Comparison of ENCODE assay signal across 17 cellular contexts in the genomic region with DNA sequence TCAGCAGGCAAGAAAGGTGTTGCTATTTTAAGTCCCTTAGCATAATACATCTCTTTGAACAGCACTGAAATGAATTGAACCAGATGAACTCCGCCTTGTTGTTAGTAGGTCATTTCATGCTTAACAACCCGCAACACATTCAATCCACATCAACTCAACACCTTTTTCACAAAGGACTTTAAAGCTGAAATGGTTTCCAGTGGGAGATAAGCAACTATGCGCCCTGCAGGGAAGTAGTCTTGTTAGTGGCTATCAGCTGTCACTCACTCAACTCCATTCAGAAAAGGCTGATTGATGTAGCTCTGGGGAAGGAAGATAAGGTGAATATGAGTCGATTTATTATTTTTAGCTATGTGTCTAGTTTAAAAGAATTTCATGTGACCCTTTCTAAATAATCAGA. TPM values are rescaled to one million over a fixed set of nuclear protein-coding genes. Genes with fewer than 3 reads are reported as not detected.
DNase-seq lines count a peak whose midpoint lies in the region; ATAC-seq, FAIRE-seq and TF ChIP-seq lines count a peak whose summit lies in the region.
"Had no signal": no experiment of that assay in that cellular context is flagged by ENCODE, and none has a peak within 500 bp of the region (broad histone marks: within the 10 kb centered on the region; RNA-seq: fewer than 3 reads in every experiment).

No MANE protein-coding gene starts in this region.

- intact Hi-C loops in GM12878 (cut with micrococcal nuclease; ENCODE audit: unreplicated experiment), result no loop called here
- intact Hi-C loops in left ventricle myocardium superior (cut with micrococcal nuclease), result loop anchor here (5.0 kb wide), 1 partner anchor 46 kb away; the partner anchor contains the start of gene ATP8A1

- peaks cover 8 to 26% of the 10 kb centered on the region in 2 experiments for H3K36me3 ChIP-seq in GM12878 (ENCODE audit: control insufficient read depth in 2 of 2, insufficient read depth in 2 of 2, low read length in 1 of 2)
- H3K36me3 ChIP-seq: HAP-1 had no signal

- no peak overlapping the region for H3K9ac ChIP-seq in GM12878 (ENCODE audit: control insufficient read depth, insufficient read depth, low read length)

- H3K79me2 ChIP-seq in GM12878 (ENCODE audit: control insufficient read depth, insufficient read depth, low read length), result peaks cover 1% of the 10 kb centered on the region

- SMC1A ChIA-PET in GM12878 (lab: Charles Lee; ENCODE audit: uncharacterized antibody, unreplicated experiment), result interaction anchor here (0.8 to 2.7 kb wide), 14 partner anchors 9 to 158 kb away, joined by 3 to 11 read pairs (median 5); no protein-coding TSS in a partner anchor

- DNase-seq in ELF-1 (ENCODE audit: low read depth, low spot score) (peak; percentile 45), HEK293T (ENCODE audit: extremely low spot score) (no peak), GM12878 (ENCODE audit: low read depth, low spot score) (no peak), left ventricle myocardium superior (no peak), SKM-1 treated with dmso at 0.1 percent for 144 hours (lab: John Stamatoyannopoulos, UW; ENCODE audit: unreplicated experiment) (no peak), middle frontal gyrus (ENCODE audit: extremely low spot score, low spot score) (no peak), anterior cingulate cortex (lab: John Stamatoyannopoulos, UW) (no peak)
- DNase-seq: Karpas-422, NCI-H1694 treated with DMSO at 0.1 percent for 48 hours, NCI-H446, NCI-H526, SHP77, SW 1271 had no signal

- no peak overlapping the region for H3K4me2 ChIP-seq in GM12878 (ENCODE audit: control insufficient read depth, insufficient read depth)
- H3K4me2 ChIP-seq: A549, GM23338 had no signal

- H3K4me3 ChIP-seq in GM12878, result no peak overlapping the region
- H3K4me3 ChIP-seq: A549, GM23338, HAP-1 had no signal

- in situ Hi-C loops in GM12878 (cut with MboI), result no loop called here

- no peaks in the 10 kb centered on the region for H3K27me3 ChIP-seq in GM12878 (replicated peaks in 1 of 2; ENCODE audit: control insufficient read depth in 2 of 2, insufficient read depth in 2 of 2, low read length in 1 of 2)

- no TSS peak for BruUV-seq in GM12878 (replicated peaks; lab: Mats Ljungman, UMichigan)

- no peak for TF ChIP-seq POLR2A in GM12878 (IDR thresholded peaks at IDR 0.05; ENCODE audit: low read depth, low read length)

- H3K4me1 ChIP-seq in GM12878 (ENCODE audit: control insufficient read depth, insufficient read depth, low read length), result no peaks in the 10 kb centered on the region; the same call in none of the 2 replicates
- H3K4me1 ChIP-seq: A549, HAP-1 had no signal

- FAIRE-seq in GM12878 (lab: Jason Lieb, UNC), result no peak
- FAIRE-seq: A549 had no signal

- POLR2A ChIA-PET in HEK293T (lab: Yijun Ruan, JAX) (no interaction called here), GM12878 (lab: Charles Lee) (interaction anchor here (1.1 kb wide), 1 partner anchor 11 kb away, joined by 3 read pairs; no protein-coding TSS in a partner anchor)

- no peak for TF ChIP-seq EP300 in GM12878 (IDR thresholded peaks at IDR 0.05; ENCODE audit: borderline replicate concordance in 1 of 2, control insufficient read depth in 1 of 2, low read depth in 2 of 2, low read length in 2 of 2)

- 86% methylated on average over 4 of the region's 4 CpGs for WGBS in GM12878 (ENCODE audit: insufficient coverage, insufficient replicate concordance, low lambda C conversion rate, missing lambda C conversion rate)

- no peak for TF ChIP-seq CTCF in GM12878 (IDR thresholded peaks at IDR 0.05 in 2 of 3, conservative IDR thresholded peaks at IDR 0.05 in 1 of 3; ENCODE audit: control insufficient read depth in 2 of 3, extremely low read depth in 1 of 3, insufficient read depth in 1 of 3, low read depth in 3 of 3, low read length in 3 of 3)

- TF ChIP-seq RAD21 in GM12878 (IDR thresholded peaks at IDR 0.05; ENCODE audit: insufficient read depth, low read depth, low read length), result no peak

- H3K9me3 ChIP-seq in GM12878 (replicated peaks; ENCODE audit: control insufficient read depth, insufficient read depth, low read length), result no peaks in the 10 kb centered on the region; the same call in 1 of the 3 replicates
- H3K9me3 ChIP-seq: A549, HAP-1 had no signal

- no peak for ATAC-seq in GM12878
- peak; percentile 88 for ATAC-seq in left ventricle myocardium superior
- no peak for ATAC-seq in HG02571 (IDR thresholded peaks at IDR 0.05; ENCODE audit: unreplicated experiment)
- ATAC-seq: A549, GM23338 had no signal

- no peak overlapping the region for H3K27ac ChIP-seq in GM12878 (ENCODE audit: control insufficient read depth, insufficient read depth)
- H3K27ac ChIP-seq: A549 had no signal

- no peaks in the 10 kb centered on the region for H4K20me1 ChIP-seq in GM12878 (ENCODE audit: control insufficient read depth, insufficient read depth)

- H2AFZ ChIP-seq in GM12878 (ENCODE audit: control insufficient read depth, low read depth, low read length), result no peak overlapping the region
- H2AFZ ChIP-seq: GM23338 had no signal

- RAD21 ChIA-PET in GM12878 (lab: Charles Lee; ENCODE audit: unreplicated experiment), result interaction anchor here (0.8 to 1.6 kb wide), 2 partner anchors 11 to 29 kb away, joined by 3 to 5 read pairs; no protein-coding TSS in a partner anchor

- CTCF ChIA-PET in HEK293T (lab: Yijun Ruan, JAX) (interaction anchor here (0.7 kb wide), 1 partner anchor 18 kb away, joined by 3 read pairs; no protein-coding TSS in a partner anchor), GM12878 (lab: Yijun Ruan, JAX) (interaction anchor here (0.6 to 2.0 kb wide), 4 partner anchors 21 to 744 kb away, joined by 3 to 7 read pairs (median 4); no protein-coding TSS in a partner anchor)

TF ChIP-seq in HEK293T, 16 proteins besides CTCF, POLR2A, EP300 and RAD21:
- no peak for TF ChIP-seq ARNT (IDR thresholded peaks at IDR 0.05)
- TF ChIP-seq, protein P1, sequence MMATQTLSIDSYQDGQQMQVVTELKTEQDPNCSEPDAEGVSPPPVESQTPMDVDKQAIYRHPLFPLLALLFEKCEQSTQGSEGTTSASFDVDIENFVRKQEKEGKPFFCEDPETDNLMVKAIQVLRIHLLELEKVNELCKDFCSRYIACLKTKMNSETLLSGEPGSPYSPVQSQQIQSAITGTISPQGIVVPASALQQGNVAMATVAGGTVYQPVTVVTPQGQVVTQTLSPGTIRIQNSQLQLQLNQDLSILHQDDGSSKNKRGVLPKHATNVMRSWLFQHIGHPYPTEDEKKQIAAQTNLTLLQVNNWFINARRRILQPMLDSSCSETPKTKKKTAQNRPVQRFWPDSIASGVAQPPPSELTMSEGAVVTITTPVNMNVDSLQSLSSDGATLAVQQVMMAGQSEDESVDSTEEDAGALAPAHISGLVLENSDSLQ (IDR thresholded peaks at IDR 0.05), result peak; percentile 22; the same call in 1 of the 2 replicates

TF ChIP-seq in GM12878, 131 proteins besides CTCF, POLR2A, EP300 and RAD21:
- TF ChIP-seq SMC3 (IDR thresholded peaks at IDR 0.05; ENCODE audit: borderline replicate concordance, low read length), result no peak
- TF ChIP-seq PAX5 (IDR thresholded peaks at IDR 0.05; ENCODE audit: borderline replicate concordance, low read depth, low read length), result no peak
- peak; percentile 35; the same call in 1 of the 2 replicates for TF ChIP-seq CBX5 (IDR thresholded peaks at IDR 0.05; ENCODE audit: low read depth)
- TF ChIP-seq, protein P1 (IDR thresholded peaks at IDR 0.05), result peak; percentile 47
TF ChIP-seq in GM12878: peak in this region for 2.

RNA-seq across cellular contexts. Expression of gene ATP8A1, which starts 46.0 kb away (rescaled TPM):
- 1,209 and 1,224 TPM in 2 replicates for total RNA-seq in GM12878 (2013; cell fraction: nucleolus; rRNA removed)
- total RNA-seq in GM12878 (2014; rRNA removed), result 55.2 and 73.8 TPM in 2 replicates
- total RNA-seq in GM12878 (2014; rRNA removed; fragmentation: Illumina TruSeq; extraction: Trizol), result 72.5 and 78.7 TPM in 2 replicates
- 50.4 and 50.6 TPM in 2 replicates for total RNA-seq in GM12878 (2021)
- 16.1 TPM for polyA plus RNA-seq in GM12878 (2011; ENCODE audit: low read depth)
- polyA plus RNA-seq in GM12878 (2011; rRNA removed), result 116 and 194 TPM in 2 replicates
- 27.1 and 34.0 TPM in 2 replicates for polyA plus RNA-seq in GM12878 (2011; cell fraction: cytosol; rRNA removed)
- 252 and 314 TPM in 2 replicates for polyA plus RNA-seq in GM12878 (2011; cell fraction: nucleus; rRNA removed)
- polyA plus RNA-seq in GM12878 (2012), result 22.0 and 41.8 TPM in 2 replicates
- polyA plus RNA-seq in GM12878 (2014; fragmentation: Illumina TruSeq; extraction: Trizol), result 43.3 and 60.0 TPM in 2 replicates
- 1 to 10 TPM; 9.0 to 9.5 TPM for polyA plus RNA-seq in GM12878 (2014; fragmentation: Nextera tagmentation; extraction: Ambion mirVana)
- 26.2 and 31.2 TPM in 2 replicates for polyA plus RNA-seq in GM12878 (2014; rRNA removed)
- 10 to 100 TPM; 14.4 to 18.5 TPM for polyA plus RNA-seq in GM12878 (2016; fragmentation: Nextera tagmentation; extraction: Ambion mirVana)
- 213 and 243 TPM in 2 replicates for polyA minus RNA-seq in GM12878 (2011; rRNA and poly(A)+ RNA removed)
- polyA minus RNA-seq in GM12878 (2011; cell fraction: cytosol; rRNA and poly(A)+ RNA removed), result 58.3 and 60.7 TPM in 2 replicates
- polyA minus RNA-seq in GM12878 (2011; cell fraction: nucleus; rRNA and poly(A)+ RNA removed), result 380 and 488 TPM in 2 replicates
- total RNA-seq in left ventricle myocardium superior, result 14.0 TPM
